1 cellular context compared by ENCODE assay signal in genomic region chr16:56787185-56787584, GRCh38.
TF ChIP-seq lines count a peak whose summit lies in the region.

No MANE protein-coding gene starts in this region.

TF ChIP-seq in GM23338, 12 proteins besides CTCF, POLR2A, EP300 and RAD21:
- TF ChIP-seq, protein P1, sequence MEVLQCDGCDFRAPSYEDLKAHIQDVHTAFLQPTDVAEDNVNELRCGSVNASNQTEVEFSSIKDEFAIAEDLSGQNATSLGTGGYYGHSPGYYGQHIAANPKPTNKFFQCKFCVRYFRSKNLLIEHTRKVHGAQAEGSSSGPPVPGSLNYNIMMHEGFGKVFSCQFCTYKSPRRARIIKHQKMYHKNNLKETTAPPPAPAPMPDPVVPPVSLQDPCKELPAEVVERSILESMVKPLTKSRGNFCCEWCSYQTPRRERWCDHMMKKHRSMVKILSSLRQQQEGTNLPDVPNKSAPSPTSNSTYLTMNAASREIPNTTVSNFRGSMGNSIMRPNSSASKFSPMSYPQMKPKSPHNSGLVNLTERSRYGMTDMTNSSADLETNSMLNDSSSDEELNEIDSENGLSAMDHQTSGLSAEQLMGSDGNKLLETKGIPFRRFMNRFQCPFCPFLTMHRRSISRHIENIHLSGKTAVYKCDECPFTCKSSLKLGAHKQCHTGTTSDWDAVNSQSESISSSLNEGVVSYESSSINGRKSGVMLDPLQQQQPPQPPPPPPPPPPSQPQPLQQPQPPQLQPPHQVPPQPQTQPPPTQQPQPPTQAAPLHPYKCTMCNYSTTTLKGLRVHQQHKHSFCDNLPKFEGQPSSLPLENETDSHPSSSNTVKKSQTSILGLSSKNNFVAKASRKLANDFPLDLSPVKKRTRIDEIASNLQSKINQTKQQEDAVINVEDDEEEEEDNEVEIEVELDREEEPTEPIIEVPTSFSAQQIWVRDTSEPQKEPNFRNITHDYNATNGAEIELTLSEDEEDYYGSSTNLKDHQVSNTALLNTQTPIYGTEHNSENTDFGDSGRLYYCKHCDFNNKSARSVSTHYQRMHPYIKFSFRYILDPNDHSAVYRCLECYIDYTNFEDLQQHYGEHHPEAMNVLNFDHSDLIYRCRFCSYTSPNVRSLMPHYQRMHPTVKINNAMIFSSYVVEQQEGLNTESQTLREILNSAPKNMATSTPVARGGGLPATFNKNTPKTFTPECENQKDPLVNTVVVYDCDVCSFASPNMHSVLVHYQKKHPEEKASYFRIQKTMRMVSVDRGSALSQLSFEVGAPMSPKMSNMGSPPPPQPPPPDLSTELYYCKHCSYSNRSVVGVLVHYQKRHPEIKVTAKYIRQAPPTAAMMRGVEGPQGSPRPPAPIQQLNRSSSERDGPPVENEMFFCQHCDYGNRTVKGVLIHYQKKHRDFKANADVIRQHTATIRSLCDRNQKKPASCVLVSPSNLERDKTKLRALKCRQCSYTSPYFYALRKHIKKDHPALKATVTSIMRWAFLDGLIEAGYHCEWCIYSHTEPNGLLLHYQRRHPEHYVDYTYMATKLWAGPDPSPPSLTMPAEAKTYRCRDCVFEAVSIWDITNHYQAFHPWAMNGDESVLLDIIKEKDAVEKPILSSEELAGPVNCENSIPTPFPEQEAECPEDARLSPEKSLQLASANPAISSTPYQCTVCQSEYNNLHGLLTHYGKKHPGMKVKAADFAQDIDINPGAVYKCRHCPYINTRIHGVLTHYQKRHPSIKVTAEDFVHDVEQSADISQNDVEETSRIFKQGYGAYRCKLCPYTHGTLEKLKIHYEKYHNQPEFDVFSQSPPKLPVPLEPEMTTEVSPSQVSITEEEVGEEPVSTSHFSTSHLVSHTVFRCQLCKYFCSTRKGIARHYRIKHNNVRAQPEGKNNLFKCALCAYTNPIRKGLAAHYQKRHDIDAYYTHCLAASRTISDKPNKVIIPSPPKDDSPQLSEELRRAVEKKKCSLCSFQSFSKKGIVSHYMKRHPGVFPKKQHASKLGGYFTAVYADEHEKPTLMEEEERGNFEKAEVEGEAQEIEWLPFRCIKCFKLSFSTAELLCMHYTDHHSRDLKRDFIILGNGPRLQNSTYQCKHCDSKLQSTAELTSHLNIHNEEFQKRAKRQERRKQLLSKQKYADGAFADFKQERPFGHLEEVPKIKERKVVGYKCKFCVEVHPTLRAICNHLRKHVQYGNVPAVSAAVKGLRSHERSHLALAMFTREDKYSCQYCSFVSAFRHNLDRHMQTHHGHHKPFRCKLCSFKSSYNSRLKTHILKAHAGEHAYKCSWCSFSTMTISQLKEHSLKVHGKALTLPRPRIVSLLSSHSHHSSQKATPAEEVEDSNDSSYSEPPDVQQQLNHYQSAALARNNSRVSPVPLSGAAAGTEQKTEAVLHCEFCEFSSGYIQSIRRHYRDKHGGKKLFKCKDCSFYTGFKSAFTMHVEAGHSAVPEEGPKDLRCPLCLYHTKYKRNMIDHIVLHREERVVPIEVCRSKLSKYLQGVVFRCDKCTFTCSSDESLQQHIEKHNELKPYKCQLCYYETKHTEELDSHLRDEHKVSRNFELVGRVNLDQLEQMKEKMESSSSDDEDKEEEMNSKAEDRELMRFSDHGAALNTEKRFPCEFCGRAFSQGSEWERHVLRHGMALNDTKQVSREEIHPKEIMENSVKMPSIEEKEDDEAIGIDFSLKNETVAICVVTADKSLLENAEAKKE (CRISPR knock-in tag; IDR thresholded peaks at IDR 0.05) = no peak
- TF ChIP-seq ETS1 (IDR thresholded peaks at IDR 0.05) (no peak), CREB1 (CRISPR knock-in tag; IDR thresholded peaks at IDR 0.05; ENCODE audit: low read depth) (no peak), NANOG (IDR thresholded peaks at IDR 0.05; ENCODE audit: borderline replicate concordance) (no peak), EZH2 (IDR thresholded peaks at IDR 0.05; ENCODE audit: low read depth, unreplicated experiment) (no peak), ZNF331 (CRISPR knock-in tag; IDR thresholded peaks at IDR 0.05; ENCODE audit: low read depth) (no peak), STAT1 (IDR thresholded peaks at IDR 0.05; ENCODE audit: unreplicated experiment) (no peak), POLR2AphosphoS5 (IDR thresholded peaks at IDR 0.05; ENCODE audit: low read depth) (no peak), ZNF114 (CRISPR knock-in tag; IDR thresholded peaks at IDR 0.05) (no peak), EZH2phosphoT487 (IDR thresholded peaks at IDR 0.05; ENCODE audit: unreplicated experiment) (no peak), JUNB (IDR thresholded peaks at IDR 0.05; ENCODE audit: unreplicated experiment) (no peak)
- TF ChIP-seq, protein P2, sequence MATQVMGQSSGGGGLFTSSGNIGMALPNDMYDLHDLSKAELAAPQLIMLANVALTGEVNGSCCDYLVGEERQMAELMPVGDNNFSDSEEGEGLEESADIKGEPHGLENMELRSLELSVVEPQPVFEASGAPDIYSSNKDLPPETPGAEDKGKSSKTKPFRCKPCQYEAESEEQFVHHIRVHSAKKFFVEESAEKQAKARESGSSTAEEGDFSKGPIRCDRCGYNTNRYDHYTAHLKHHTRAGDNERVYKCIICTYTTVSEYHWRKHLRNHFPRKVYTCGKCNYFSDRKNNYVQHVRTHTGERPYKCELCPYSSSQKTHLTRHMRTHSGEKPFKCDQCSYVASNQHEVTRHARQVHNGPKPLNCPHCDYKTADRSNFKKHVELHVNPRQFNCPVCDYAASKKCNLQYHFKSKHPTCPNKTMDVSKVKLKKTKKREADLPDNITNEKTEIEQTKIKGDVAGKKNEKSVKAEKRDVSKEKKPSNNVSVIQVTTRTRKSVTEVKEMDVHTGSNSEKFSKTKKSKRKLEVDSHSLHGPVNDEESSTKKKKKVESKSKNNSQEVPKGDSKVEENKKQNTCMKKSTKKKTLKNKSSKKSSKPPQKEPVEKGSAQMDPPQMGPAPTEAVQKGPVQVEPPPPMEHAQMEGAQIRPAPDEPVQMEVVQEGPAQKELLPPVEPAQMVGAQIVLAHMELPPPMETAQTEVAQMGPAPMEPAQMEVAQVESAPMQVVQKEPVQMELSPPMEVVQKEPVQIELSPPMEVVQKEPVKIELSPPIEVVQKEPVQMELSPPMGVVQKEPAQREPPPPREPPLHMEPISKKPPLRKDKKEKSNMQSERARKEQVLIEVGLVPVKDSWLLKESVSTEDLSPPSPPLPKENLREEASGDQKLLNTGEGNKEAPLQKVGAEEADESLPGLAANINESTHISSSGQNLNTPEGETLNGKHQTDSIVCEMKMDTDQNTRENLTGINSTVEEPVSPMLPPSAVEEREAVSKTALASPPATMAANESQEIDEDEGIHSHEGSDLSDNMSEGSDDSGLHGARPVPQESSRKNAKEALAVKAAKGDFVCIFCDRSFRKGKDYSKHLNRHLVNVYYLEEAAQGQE (IDR thresholded peaks at IDR 0.05; ENCODE audit: unreplicated experiment) = no peak
